In the genomic region with DNA sequence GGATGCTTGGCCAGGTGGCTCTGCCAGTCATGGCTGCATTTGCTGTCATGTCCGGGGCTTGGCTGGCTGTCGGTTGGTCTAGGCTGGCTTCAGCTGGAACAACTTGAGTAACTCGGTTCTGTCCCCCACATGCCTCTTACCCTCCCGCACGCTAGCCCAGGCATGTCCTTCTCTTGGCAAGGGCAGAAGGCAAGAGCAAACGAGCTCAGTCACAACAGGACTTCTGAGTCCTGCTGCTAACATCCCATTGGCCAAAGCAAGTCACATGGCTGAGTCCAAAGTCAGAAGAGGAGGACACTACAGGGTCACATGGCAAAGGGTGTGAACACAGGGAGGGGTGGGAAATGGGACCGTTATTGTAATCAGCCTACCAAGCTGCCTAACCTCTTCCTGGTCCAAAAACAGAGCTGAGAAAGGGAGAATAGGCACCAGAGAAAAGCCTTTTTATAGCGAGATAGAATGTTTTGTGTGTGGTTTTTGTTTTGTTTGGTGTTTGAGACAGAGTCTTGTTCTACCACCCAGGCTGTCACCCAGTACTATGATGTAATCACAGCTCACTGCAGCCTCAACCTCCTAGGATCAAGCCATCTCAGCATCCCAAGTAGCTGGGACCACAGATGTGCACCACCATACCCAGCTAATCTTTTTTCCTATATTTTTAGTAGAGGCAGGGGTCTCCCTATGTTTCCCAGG, we compare ENCODE assay signal across 9 cellular contexts.
DNase-seq lines count a peak whose midpoint lies in the region; ATAC-seq and TF ChIP-seq lines count a peak whose summit lies in the region.
"Had no signal": no experiment of that assay in that cellular context is flagged by ENCODE, and none has a peak within 500 bp of the region (broad histone marks: within the 10 kb centered on the region; RNA-seq: fewer than 3 reads in every experiment).

No MANE protein-coding gene starts in this region.

- H3K4me1 Mint-ChIP-seq in WTC11, result peaks cover 50% of the 10 kb centered on the region

- POLR2A ChIA-PET in HEK293 (lab: Yijun Ruan, JAX) (interaction anchor here (1.5 kb wide), 1 partner anchor 49 kb away, joined by 4 read pairs; no protein-coding TSS in a partner anchor), WTC11 (lab: Charles Lee) (no interaction called here)

- no peaks in the 10 kb centered on the region for H3K27me3 Mint-ChIP-seq in WTC11 (ENCODE audit: low read depth)

- no peaks in the 10 kb centered on the region for H3K36me3 ChIP-seq in HEK293 (ENCODE audit: control insufficient read depth in 2 of 2, insufficient read depth in 1 of 2, low read length in 2 of 2)

- H3K36me3 Mint-ChIP-seq in WTC11, result peaks cover 39% of the 10 kb centered on the region

- CTCF ChIA-PET in HEK293 (lab: Yijun Ruan, JAX) (interaction anchor here (0.6 to 0.7 kb wide), 4 partner anchors 85 to 262 kb away, joined by 3 to 6 read pairs (median 3); no protein-coding TSS in a partner anchor), WTC11 (lab: Charles Lee) (interaction anchor here (1.0 to 1.2 kb wide), 2 partner anchors 9 to 37 kb away, joined by 3 read pairs; no protein-coding TSS in a partner anchor)

- peaks cover 13% of the 10 kb centered on the region for H3K9me3 Mint-ChIP-seq in WTC11

- H3K4me1 ChIP-seq in HEK293 (ENCODE audit: control insufficient read depth, insufficient read depth, low read length), result peaks cover 9% of the 10 kb centered on the region

- no peak overlapping the region for H3K4me3 Mint-ChIP-seq in WTC11

- ATAC-seq in WTC11 (peak; percentile 38), GM18907 (IDR thresholded peaks at IDR 0.05; ENCODE audit: unreplicated experiment) (no peak)

- peak; percentile 48 for DNase-seq in A172 (ENCODE audit: low spot score)
- DNase-seq in WTC11 (ENCODE audit: low spot score), result no peak
- peak; percentile 30 for DNase-seq in iPS DF 4.7 (ENCODE audit: extremely low read depth, low spot score)
- no peak for DNase-seq in GOT3 (lab: John Stamatoyannopoulos, UW)
- DNase-seq in SIG-M5 (lab: John Stamatoyannopoulos, UW), result no peak
- no peak for DNase-seq in activated T-cell treated with anti-CD3 and anti-CD28 coated beads for 4 hours

- H3K27ac Mint-ChIP-seq in WTC11, result peak overlapping the region; percentile 84

- no peak for TF ChIP-seq CTCF in HEK293 (tag by site-specific recombination; IDR thresholded peaks at IDR 0.05)
- no peak for TF ChIP-seq CTCF in WTC11 (IDR thresholded peaks at IDR 0.05)

- peak overlapping the region; percentile 26; the same call in 1 of the 2 replicates for H3K27ac ChIP-seq in HEK293 (ENCODE audit: extremely low read depth, low read depth, low read length)
- H3K27ac ChIP-seq: VCaP had no signal

- no peaks in the 10 kb centered on the region for H3K9me3 ChIP-seq in HEK293 (ENCODE audit: control insufficient read depth, insufficient read depth, low read depth, low read length)

- no peak overlapping the region for H3K4me3 ChIP-seq in HEK293 (ENCODE audit: low read depth, low read length)

TF ChIP-seq in HEK293, 187 proteins besides CTCF, POLR2A, EP300 and RAD21 (continues in another document):
- TF ChIP-seq SETDB1 (IDR thresholded peaks at IDR 0.05; ENCODE audit: insufficient read length, low read length), result peak; percentile 65
- TF ChIP-seq ZNF664 (tag by site-specific recombination; IDR thresholded peaks at IDR 0.05), result no peak
- no peak for TF ChIP-seq ZNF544 (tag by site-specific recombination; IDR thresholded peaks at IDR 0.05)
- TF ChIP-seq, protein P1, sequence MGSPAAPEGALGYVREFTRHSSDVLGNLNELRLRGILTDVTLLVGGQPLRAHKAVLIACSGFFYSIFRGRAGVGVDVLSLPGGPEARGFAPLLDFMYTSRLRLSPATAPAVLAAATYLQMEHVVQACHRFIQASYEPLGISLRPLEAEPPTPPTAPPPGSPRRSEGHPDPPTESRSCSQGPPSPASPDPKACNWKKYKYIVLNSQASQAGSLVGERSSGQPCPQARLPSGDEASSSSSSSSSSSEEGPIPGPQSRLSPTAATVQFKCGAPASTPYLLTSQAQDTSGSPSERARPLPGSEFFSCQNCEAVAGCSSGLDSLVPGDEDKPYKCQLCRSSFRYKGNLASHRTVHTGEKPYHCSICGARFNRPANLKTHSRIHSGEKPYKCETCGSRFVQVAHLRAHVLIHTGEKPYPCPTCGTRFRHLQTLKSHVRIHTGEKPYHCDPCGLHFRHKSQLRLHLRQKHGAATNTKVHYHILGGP (tag by site-specific recombination; IDR thresholded peaks at IDR 0.05), result no peak
- TF ChIP-seq, protein P2, sequence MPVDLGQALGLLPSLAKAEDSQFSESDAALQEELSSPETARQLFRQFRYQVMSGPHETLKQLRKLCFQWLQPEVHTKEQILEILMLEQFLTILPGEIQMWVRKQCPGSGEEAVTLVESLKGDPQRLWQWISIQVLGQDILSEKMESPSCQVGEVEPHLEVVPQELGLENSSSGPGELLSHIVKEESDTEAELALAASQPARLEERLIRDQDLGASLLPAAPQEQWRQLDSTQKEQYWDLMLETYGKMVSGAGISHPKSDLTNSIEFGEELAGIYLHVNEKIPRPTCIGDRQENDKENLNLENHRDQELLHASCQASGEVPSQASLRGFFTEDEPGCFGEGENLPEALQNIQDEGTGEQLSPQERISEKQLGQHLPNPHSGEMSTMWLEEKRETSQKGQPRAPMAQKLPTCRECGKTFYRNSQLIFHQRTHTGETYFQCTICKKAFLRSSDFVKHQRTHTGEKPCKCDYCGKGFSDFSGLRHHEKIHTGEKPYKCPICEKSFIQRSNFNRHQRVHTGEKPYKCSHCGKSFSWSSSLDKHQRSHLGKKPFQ (tag by site-specific recombination; IDR thresholded peaks at IDR 0.05), result peak; percentile 94
- no peak for TF ChIP-seq REPIN1 (tag by site-specific recombination; IDR thresholded peaks at IDR 0.05; ENCODE audit: low read depth)
- TF ChIP-seq ZNF677 (tag by site-specific recombination; IDR thresholded peaks at IDR 0.05), result no peak
- no peak for TF ChIP-seq ZNF416 (tag by site-specific recombination; IDR thresholded peaks at IDR 0.05)
- TF ChIP-seq KLF1 (tag by site-specific recombination; IDR thresholded peaks at IDR 0.05), result peak; percentile 68
- peak; percentile 92 for TF ChIP-seq TRIM28 (IDR thresholded peaks at IDR 0.05; ENCODE audit: borderline replicate concordance, low read length)
- TF ChIP-seq ZNF341 (tag by site-specific recombination; IDR thresholded peaks at IDR 0.05; ENCODE audit: low read depth), result peak; percentile 1; the same call in 1 of the 2 replicates
- TF ChIP-seq ZBTB17 (tag by site-specific recombination; IDR thresholded peaks at IDR 0.05), result peak; percentile 92
- no peak for TF ChIP-seq ZNF473 (tag by site-specific recombination; IDR thresholded peaks at IDR 0.05)

TF ChIP-seq in WTC11, 78 proteins besides CTCF, POLR2A, EP300 and RAD21:
- TF ChIP-seq, protein P3, sequence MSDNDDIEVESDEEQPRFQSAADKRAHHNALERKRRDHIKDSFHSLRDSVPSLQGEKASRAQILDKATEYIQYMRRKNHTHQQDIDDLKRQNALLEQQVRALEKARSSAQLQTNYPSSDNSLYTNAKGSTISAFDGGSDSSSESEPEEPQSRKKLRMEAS (CRISPR knock-in tag; IDR thresholded peaks at IDR 0.05), result peak; percentile 62
- TF ChIP-seq, protein P4, sequence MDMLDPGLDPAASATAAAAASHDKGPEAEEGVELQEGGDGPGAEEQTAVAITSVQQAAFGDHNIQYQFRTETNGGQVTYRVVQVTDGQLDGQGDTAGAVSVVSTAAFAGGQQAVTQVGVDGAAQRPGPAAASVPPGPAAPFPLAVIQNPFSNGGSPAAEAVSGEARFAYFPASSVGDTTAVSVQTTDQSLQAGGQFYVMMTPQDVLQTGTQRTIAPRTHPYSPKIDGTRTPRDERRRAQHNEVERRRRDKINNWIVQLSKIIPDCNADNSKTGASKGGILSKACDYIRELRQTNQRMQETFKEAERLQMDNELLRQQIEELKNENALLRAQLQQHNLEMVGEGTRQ (CRISPR knock-in tag; IDR thresholded peaks at IDR 0.05), result peak; percentile 93
- TF ChIP-seq ZNF232 (CRISPR knock-in tag; IDR thresholded peaks at IDR 0.05), result no peak
- TF ChIP-seq, protein P5, sequence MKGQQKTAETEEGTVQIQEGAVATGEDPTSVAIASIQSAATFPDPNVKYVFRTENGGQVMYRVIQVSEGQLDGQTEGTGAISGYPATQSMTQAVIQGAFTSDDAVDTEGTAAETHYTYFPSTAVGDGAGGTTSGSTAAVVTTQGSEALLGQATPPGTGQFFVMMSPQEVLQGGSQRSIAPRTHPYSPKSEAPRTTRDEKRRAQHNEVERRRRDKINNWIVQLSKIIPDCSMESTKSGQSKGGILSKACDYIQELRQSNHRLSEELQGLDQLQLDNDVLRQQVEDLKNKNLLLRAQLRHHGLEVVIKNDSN (CRISPR knock-in tag; IDR thresholded peaks at IDR 0.05), result peak; percentile 91
- peak; percentile 31; the same call in 1 of the 2 replicates for TF ChIP-seq NFYB (CRISPR knock-in tag; conservative IDR thresholded peaks at IDR 0.05; ENCODE audit: low read depth)
- TF ChIP-seq, protein P6, sequence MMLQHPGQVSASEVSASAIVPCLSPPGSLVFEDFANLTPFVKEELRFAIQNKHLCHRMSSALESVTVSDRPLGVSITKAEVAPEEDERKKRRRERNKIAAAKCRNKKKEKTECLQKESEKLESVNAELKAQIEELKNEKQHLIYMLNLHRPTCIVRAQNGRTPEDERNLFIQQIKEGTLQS (CRISPR knock-in tag; conservative IDR thresholded peaks at IDR 0.05), result no peak
- no peak for TF ChIP-seq GRHL2 (CRISPR knock-in tag; IDR thresholded peaks at IDR 0.05; ENCODE audit: insufficient replicate concordance, severe bottlenecking)
- TF ChIP-seq NR2C2 (CRISPR knock-in tag; IDR thresholded peaks at IDR 0.05), result no peak
- no peak for TF ChIP-seq GABPB1 (CRISPR knock-in tag; IDR thresholded peaks at IDR 0.05)
- TF ChIP-seq, protein P7, sequence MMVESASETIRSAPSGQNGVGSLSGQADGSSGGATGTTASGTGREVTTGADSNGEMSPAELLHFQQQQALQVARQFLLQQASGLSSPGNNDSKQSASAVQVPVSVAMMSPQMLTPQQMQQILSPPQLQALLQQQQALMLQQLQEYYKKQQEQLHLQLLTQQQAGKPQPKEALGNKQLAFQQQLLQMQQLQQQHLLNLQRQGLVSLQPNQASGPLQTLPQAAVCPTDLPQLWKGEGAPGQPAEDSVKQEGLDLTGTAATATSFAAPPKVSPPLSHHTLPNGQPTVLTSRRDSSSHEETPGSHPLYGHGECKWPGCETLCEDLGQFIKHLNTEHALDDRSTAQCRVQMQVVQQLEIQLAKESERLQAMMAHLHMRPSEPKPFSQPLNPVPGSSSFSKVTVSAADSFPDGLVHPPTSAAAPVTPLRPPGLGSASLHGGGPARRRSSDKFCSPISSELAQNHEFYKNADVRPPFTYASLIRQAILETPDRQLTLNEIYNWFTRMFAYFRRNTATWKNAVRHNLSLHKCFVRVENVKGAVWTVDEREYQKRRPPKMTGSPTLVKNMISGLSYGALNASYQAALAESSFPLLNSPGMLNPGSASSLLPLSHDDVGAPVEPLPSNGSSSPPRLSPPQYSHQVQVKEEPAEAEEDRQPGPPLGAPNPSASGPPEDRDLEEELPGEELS (CRISPR knock-in tag; IDR thresholded peaks at IDR 0.05), result peak; percentile 20; the same call in 1 of the 2 replicates

Comparison
In these comparisons a context has a peak if more than half of its experiments do, and no peak if none do; other contexts are left out.
1. DNase-seq: peak in A172 (single experiment) and iPS DF 4.7 (single experiment); none in WTC11 (single experiment), GOT3 (single experiment), SIG-M5 (single experiment) and activated T-cell treated with anti-CD3 and anti-CD28 coated beads for 4 hours (single experiment).